In genomic region chr3:39285333-39285732, GRCh38 we compare ENCODE assay signal across 37 cellular contexts. TPM values are rescaled to one million over a fixed set of nuclear protein-coding genes. Genes with fewer than 3 reads are reported as not detected.
"Had no signal": no experiment of that assay in that cellular context is flagged by ENCODE, and none has a peak within 500 bp of the region (broad histone marks: within the 10 kb centered on the region; RNA-seq: fewer than 3 reads in every experiment).

No MANE protein-coding gene starts in this region.

- H3K36me3 ChIP-seq: esophagus muscularis mucosa, gastroesophageal sphincter, heart left ventricle, ovary, sigmoid colon, spleen, thyroid gland, vagina had no signal

- H3K27me3 ChIP-seq: esophagus muscularis mucosa, foreskin keratinocyte, gastroesophageal sphincter, heart left ventricle, hepatocyte, ovary, sigmoid colon, spleen, thyroid gland, vagina had no signal

- H3K79me2 ChIP-seq: hepatocyte had no signal

- H3K9me3 ChIP-seq: esophagus muscularis mucosa, gastroesophageal sphincter, heart left ventricle, mucosa of descending colon, ovary, psoas muscle, sigmoid colon, spleen, thyroid gland, vagina had no signal

- H3K27ac ChIP-seq: coronary artery, esophagus muscularis mucosa, foreskin keratinocyte, gastroesophageal sphincter, heart left ventricle, hepatocyte, ovary, psoas muscle, sigmoid colon, thyroid gland, vagina had no signal

- H3K4me2 ChIP-seq: hepatocyte had no signal

- H3K4me3 ChIP-seq: coronary artery, esophagus muscularis mucosa, gastroesophageal sphincter, heart left ventricle, hepatocyte, lung, mucosa of descending colon, ovary, psoas muscle, sigmoid colon, thyroid gland, vagina had no signal

- H2AFZ ChIP-seq: hepatocyte had no signal

- H3K4me1 ChIP-seq: foreskin keratinocyte, gastroesophageal sphincter, sigmoid colon, vagina had no signal

- DNase-seq: effector memory CD4-positive, alpha-beta T cell; foreskin keratinocyte; heart left ventricle; kidney; mesenchymal stem cell; mucosa of descending colon; naive B cell; nephron progenitor cell; occipital lobe; ovary; posterior cingulate gyrus; psoas muscle; right cardiac atrium; sigmoid colon; spleen; stimulated activated CD4-positive, alpha-beta T cell treated with anti-CD3 and anti-CD28 coated beads, Interleukin-4, amount 100 ng/mL, for 4 hours; stimulated activated naive CD4-positive, alpha-beta T cell; stimulated activated naive CD8-positive, alpha-beta T cell treated with anti-CD3 and anti-CD28 coated beads, Interleukin-15, amount 100 ng/mL, for 72 hours; thyroid gland; trophoblast cell had no signal

RNA-seq across cellular contexts. Expression of gene CX3CR1, which starts 5.5 kb away (rescaled TPM):
- total RNA-seq: dermis blood vessel endothelial cell, endothelial cell of umbilical vein, epithelial cell of proximal tubule, foreskin keratinocyte, renal cortical epithelial cell, vagina had no signal
- polyA plus RNA-seq: endothelial cell of umbilical vein, fibroblast of lung, foreskin keratinocyte, hepatocyte had no signal

RNA-seq across cellular contexts. Expression of gene CCR8, which starts 44.2 kb away (rescaled TPM):
- total RNA-seq: dermis blood vessel endothelial cell, endothelial cell of umbilical vein, epithelial cell of proximal tubule, esophagus muscularis mucosa, fibroblast of lung, foreskin keratinocyte, gastroesophageal sphincter, hepatocyte, left lobe of liver, liver, lung, mesothelial cell of epicardium, occipital lobe, ovary, psoas muscle, renal cortical epithelial cell, right cardiac atrium, sigmoid colon, skeletal muscle tissue, temporal lobe, thyroid gland, ureter, vagina had no signal
- polyA plus RNA-seq: endothelial cell of umbilical vein, fibroblast of lung, foreskin keratinocyte, heart left ventricle, hepatocyte, liver, psoas muscle, right cardiac atrium had no signal
